In genomic region chr7:155009570-155010157, GRCh38 we compare ENCODE assay signal across 8 cellular contexts. TPM values are rescaled to one million over a fixed set of nuclear protein-coding genes. Genes with fewer than 3 reads are reported as not detected.
DNase-seq lines count a peak whose midpoint lies in the region; FAIRE-seq and TF ChIP-seq lines count a peak whose summit lies in the region.

No MANE protein-coding gene starts in this region.

- FAIRE-seq in bronchial epithelial cell (lab: Jason Lieb, UNC): no peak

- H3K79me2 ChIP-seq in smooth muscle cell (ENCODE audit: low read depth): peaks cover 4% of the 10 kb centered on the region

- H3K4me1 ChIP-seq in smooth muscle cell (ENCODE audit: low read depth): peaks cover 4% of the 10 kb centered on the region

- H3K27me3 ChIP-seq in bronchial epithelial cell (ENCODE audit: control insufficient read depth, insufficient read depth, low read length) (no peaks in the 10 kb centered on the region), smooth muscle cell (ENCODE audit: low read depth) (no peaks in the 10 kb centered on the region)

- H3K36me3 ChIP-seq in bronchial epithelial cell (ENCODE audit: control insufficient read depth, insufficient read depth, low read length) (no peaks in the 10 kb centered on the region), smooth muscle cell (ENCODE audit: low read depth) (no peaks in the 10 kb centered on the region)

- DNase-seq in activated gamma-delta T cell treated with Interleukin-2 at 50 U/mL for 16 hours (peak; percentile 22), activated gamma-delta T cell (lab: John Stamatoyannopoulos, UW) (no peak), MV-4-11 (lab: John Stamatoyannopoulos, UW) (peak; percentile 27), bronchial epithelial cell (ENCODE audit: low read depth) (peak; percentile 15), smooth muscle cell (lab: John Stamatoyannopoulos, UW; ENCODE audit: unreplicated experiment) (no peak), coronary artery (ENCODE audit: low spot score) (no peak), cerebellar nuclear complex (lab: John Stamatoyannopoulos, UW) (no peak), HK-2 (ENCODE audit: unreplicated experiment) (no peak)

- TF ChIP-seq CTCF in bronchial epithelial cell (IDR thresholded peaks at IDR 0.05; ENCODE audit: insufficient read depth, low read length, severe bottlenecking) (peak; percentile 25), smooth muscle cell (IDR thresholded peaks at IDR 0.05; ENCODE audit: borderline replicate concordance, insufficient read depth, poor library complexity, severe bottlenecking) (peak; percentile 29), coronary artery (IDR thresholded peaks at IDR 0.05) (no peak)

- H4K20me1 ChIP-seq in smooth muscle cell (ENCODE audit: low read depth): no peaks in the 10 kb centered on the region

- H3K9me3 ChIP-seq in smooth muscle cell (replicated peaks; ENCODE audit: low read depth): no peaks in the 10 kb centered on the region

- no peak overlapping the region for H3K9ac ChIP-seq in smooth muscle cell (ENCODE audit: low read depth)

- H3K27ac ChIP-seq in smooth muscle cell (ENCODE audit: low read depth): no peak overlapping the region
- H3K27ac ChIP-seq in coronary artery: no peak overlapping the region

- no peak overlapping the region for H3K4me2 ChIP-seq in smooth muscle cell

- no peak overlapping the region for H3K4me3 ChIP-seq in bronchial epithelial cell (ENCODE audit: low read depth, low read length)
- no peak overlapping the region for H3K4me3 ChIP-seq in smooth muscle cell
- H3K4me3 ChIP-seq in coronary artery: no peak overlapping the region

- 77% methylated on average over 3 of the region's 3 CpGs for WGBS in smooth muscle cell (ENCODE audit: low lambda C conversion rate)

- no peaks in the 10 kb centered on the region for H3F3A ChIP-seq in smooth muscle cell (ENCODE audit: low read depth)

- H2AFZ ChIP-seq in smooth muscle cell (ENCODE audit: low read depth): no peak overlapping the region

RNA-seq across cellular contexts. Expression of gene PAXIP1, which starts 6.7 kb away (rescaled TPM):
- 5.0 and 5.6 TPM in 2 replicates for total RNA-seq in bronchial epithelial cell
- 7.1 and 10.5 TPM in 2 replicates for total RNA-seq in smooth muscle cell
- 1.8 and 2.6 TPM in 2 replicates for polyA plus RNA-seq in smooth muscle cell

Comparison
In these comparisons a context has a peak if more than half of its experiments do, and no peak if none do; other contexts are left out.
1. DNase-seq: peak in activated gamma-delta T cell treated with Interleukin-2 at 50 U/mL for 16 hours (single experiment), MV-4-11 (single experiment) and bronchial epithelial cell (single experiment); none in activated gamma-delta T cell (single experiment), smooth muscle cell (single experiment), coronary artery (single experiment), cerebellar nuclear complex (0 of 2) and HK-2 (single experiment).